Comparison of ENCODE assay signal across 1 cellular context in the genomic region with DNA sequence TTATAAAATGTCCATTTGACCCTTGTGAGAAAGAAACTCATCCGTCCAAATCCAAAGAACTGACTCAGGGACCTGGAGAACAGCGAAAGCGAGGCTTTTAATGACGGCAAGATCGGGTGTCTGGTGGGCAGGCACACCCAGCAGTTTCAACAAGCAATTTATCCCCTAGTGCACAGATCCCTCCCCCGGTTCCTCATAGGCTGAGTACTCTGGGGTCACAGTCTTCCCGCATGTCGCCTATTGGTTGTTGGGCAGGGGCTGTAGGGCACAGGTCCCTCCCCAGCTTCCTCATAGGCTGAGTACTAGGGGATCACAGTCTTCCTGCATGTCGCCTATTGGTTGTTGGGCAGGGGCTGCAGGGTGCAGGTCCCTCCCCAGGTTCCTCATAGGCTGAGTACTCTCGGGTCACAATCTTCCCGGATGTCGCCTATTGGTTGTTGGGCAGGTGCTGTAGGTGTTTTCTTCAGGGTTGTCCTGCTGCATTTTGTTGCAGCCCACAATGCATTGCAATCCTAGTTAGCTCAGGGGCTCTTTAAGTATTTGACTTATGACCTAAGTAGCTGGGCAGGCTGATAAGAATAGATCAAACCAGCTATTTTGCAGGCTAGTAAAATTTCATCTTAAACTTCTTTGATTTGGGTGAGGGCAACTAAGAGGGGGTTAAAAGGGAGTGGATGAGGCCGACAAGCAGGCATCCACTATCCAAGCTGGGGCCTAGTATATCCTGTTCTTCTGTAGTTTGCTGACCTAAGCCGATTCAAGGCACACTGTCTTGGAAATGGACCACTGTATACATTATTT.
TF ChIP-seq lines count a peak whose summit lies in the region.

No MANE protein-coding gene starts in this region.

TF ChIP-seq in neural cell, 6 proteins besides CTCF, POLR2A, EP300 and RAD21 (continued from another document):
- TF ChIP-seq REST (IDR thresholded peaks at IDR 0.05; ENCODE audit: borderline replicate concordance) (no peak), POLR2AphosphoS5 (IDR thresholded peaks at IDR 0.05) (no peak), EZH2 (IDR thresholded peaks at IDR 0.05; ENCODE audit: borderline replicate concordance, insufficient read depth, low read length, poor library complexity, severe bottlenecking) (no peak), TAF1 (IDR thresholded peaks at IDR 0.05; ENCODE audit: low read depth) (no peak), MXI1 (conservative IDR thresholded peaks at IDR 0.05; ENCODE audit: poor library complexity, severe bottlenecking) (no peak)
